ENCODE assay signal across 1 cellular context in genomic region chr1:184050631-184051030, GRCh38.
TF ChIP-seq lines count a peak whose summit lies in the region.

No MANE protein-coding gene starts in this region.

TF ChIP-seq in HepG2, 621 proteins besides CTCF, POLR2A, EP300 and RAD21:
- TF ChIP-seq SAFB2 (CRISPR knock-in tag; IDR thresholded peaks at IDR 0.05; ENCODE audit: borderline replicate concordance, low read depth) = 0 out of 2 replicates have a peak, but pooled peaks have one; percentile 5
- TF ChIP-seq ELF3 (CRISPR knock-in tag; IDR thresholded peaks at IDR 0.05) = 0 out of 2 replicates have a peak, but pooled peaks have one; percentile 8
- 0 out of 2 replicates have a peak, but pooled peaks have one; percentile 31 for TF ChIP-seq RXRB (CRISPR knock-in tag; IDR thresholded peaks at IDR 0.05; ENCODE audit: borderline replicate concordance)
- TF ChIP-seq ZBTB40 (IDR thresholded peaks at IDR 0.05) = no peak
- TF ChIP-seq ZBTB40 (CRISPR knock-in tag; IDR thresholded peaks at IDR 0.05) = no peak
- TF ChIP-seq LCORL (IDR thresholded peaks at IDR 0.05) = no peak
- TF ChIP-seq LCORL (CRISPR knock-in tag; IDR thresholded peaks at IDR 0.05) = 0 out of 2 replicates have a peak, but pooled peaks have one; percentile 5
TF ChIP-seq in HepG2: peak in this region for 4.
